ENCODE assay signal across 17 cellular contexts in genomic region chr2:105087273-105087672, GRCh38. TPM values are rescaled to one million over a fixed set of nuclear protein-coding genes. Genes with fewer than 3 reads are reported as not detected.
DNase-seq lines count a peak whose midpoint lies in the region; ATAC-seq lines count a peak whose summit lies in the region.
"Had no signal": no experiment of that assay in that cellular context is flagged by ENCODE, and none has a peak within 500 bp of the region (broad histone marks: within the 10 kb centered on the region; RNA-seq: fewer than 3 reads in every experiment).

No MANE protein-coding gene starts in this region.

- H3K4me3 Mint-ChIP-seq in activated CD8-positive, alpha-beta memory T cell treated with anti-CD3 and anti-CD28 coated beads, Interleukin-2, amount 10 ng/mL, durations not matched to agents 7 days and 5 days = peak overlapping the region; percentile 9
- H3K4me3 Mint-ChIP-seq in immature natural killer cell = peak overlapping the region in 1 of 5 donors; percentile 2
- H3K4me3 Mint-ChIP-seq: activated naive CD8-positive, alpha-beta T cell; naive thymus-derived CD8-positive, alpha-beta T cell; T-helper 2 cell treated with Interferon-gamma antibody and Interleukin-4, amounts not matched to agents 5 μg/mL and 100 μg/mL, for 36 hours had no signal

- no peaks in the 10 kb centered on the region for H3K27me3 Mint-ChIP-seq in activated CD8-positive, alpha-beta memory T cell treated with anti-CD3 and anti-CD28 coated beads, Interleukin-2, amount 10 ng/mL, durations not matched to agents 7 days and 5 days
- no peaks in the 10 kb centered on the region for H3K27me3 Mint-ChIP-seq in immature natural killer cell (ENCODE audit: low read depth in 3 of 3)
- H3K27me3 Mint-ChIP-seq: activated naive CD8-positive, alpha-beta T cell; naive thymus-derived CD8-positive, alpha-beta T cell had no signal

- peaks cover 12% of the 10 kb centered on the region for H3K4me1 Mint-ChIP-seq in activated CD8-positive, alpha-beta memory T cell treated with anti-CD3 and anti-CD28 coated beads, Interleukin-2, amount 10 ng/mL, durations not matched to agents 7 days and 5 days
- H3K4me1 Mint-ChIP-seq in immature natural killer cell = peaks cover 14 to 16% of the 10 kb centered on the region in 2 donors

- no peak overlapping the region for H3K27ac Mint-ChIP-seq in activated CD8-positive, alpha-beta memory T cell treated with anti-CD3 and anti-CD28 coated beads, Interleukin-2, amount 10 ng/mL, durations not matched to agents 7 days and 5 days
- H3K27ac Mint-ChIP-seq in immature natural killer cell = peak overlapping the region; percentile 3 to 81 (median 43)
- H3K27ac Mint-ChIP-seq: activated naive CD8-positive, alpha-beta T cell; T-helper 2 cell treated with Interferon-gamma antibody and Interleukin-4, amounts not matched to agents 5 μg/mL and 100 μg/mL, for 36 hours had no signal

- H3K9me3 Mint-ChIP-seq in activated CD8-positive, alpha-beta memory T cell treated with anti-CD3 and anti-CD28 coated beads, Interleukin-2, amount 10 ng/mL, durations not matched to agents 7 days and 5 days (ENCODE audit: low read depth) = no peaks in the 10 kb centered on the region
- no peaks in the 10 kb centered on the region for H3K9me3 Mint-ChIP-seq in immature natural killer cell
- H3K9me3 Mint-ChIP-seq: activated T-cell treated with anti-CD3 and anti-CD28 coated beads, Interleukin-2, amount 50 U/mL, for 72 hours; naive thymus-derived CD8-positive, alpha-beta T cell; T-helper 2 cell treated with Interferon-gamma antibody and Interleukin-4, amounts not matched to agents 5 μg/mL and 100 μg/mL, for 36 hours had no signal

- peak; percentile 82 for ATAC-seq in activated CD8-positive, alpha-beta memory T cell treated with anti-CD3 and anti-CD28 coated beads, Interleukin-2, amount 10 ng/mL, durations not matched to agents 7 days and 5 days
- ATAC-seq in HG02610 (IDR thresholded peaks at IDR 0.05; ENCODE audit: unreplicated experiment) = peak; percentile 84
- peak; percentile 75 for ATAC-seq in HG03565 (IDR thresholded peaks at IDR 0.05; ENCODE audit: unreplicated experiment)
- no peak for ATAC-seq in GM19455 (IDR thresholded peaks at IDR 0.05; ENCODE audit: unreplicated experiment)
- ATAC-seq: naive thymus-derived CD8-positive, alpha-beta T cell had no signal

- no peak for DNase-seq in activated CD8-positive, alpha-beta memory T cell treated with anti-CD3 and anti-CD28 coated beads, Interleukin-2, amount 10 ng/mL, durations not matched to agents 7 days and 5 days
- no peak for DNase-seq in activated CD8-positive, alpha-beta memory T cell treated with anti-CD3 and anti-CD28 coated beads, Interleukin-2, amount 50 U/mL, for 4 hours
- DNase-seq in immature natural killer cell (peak in 1 of 3 donors; percentile 17), T1000 (lab: John Stamatoyannopoulos, UW) (no peak), NOMO-1 treated with dmso at 0.1 percent for 144 hours (lab: John Stamatoyannopoulos, UW; ENCODE audit: unreplicated experiment) (no peak)
- DNase-seq: activated T-cell treated with anti-CD3 and anti-CD28 coated beads, Interleukin-2, amount 50 U/mL, for 72 hours; mesendoderm; naive thymus-derived CD8-positive, alpha-beta T cell; NCI-H1092 treated with DMSO at 0.1 percent for 48 hours; NCI-H2081; NCI-H446 treated with DMSO at 0.1 percent for 48 hours; SK-N-SH had no signal

- H3K36me3 Mint-ChIP-seq in activated CD8-positive, alpha-beta memory T cell treated with anti-CD3 and anti-CD28 coated beads, Interleukin-2, amount 10 ng/mL, durations not matched to agents 7 days and 5 days = peaks cover 3% of the 10 kb centered on the region
- H3K36me3 Mint-ChIP-seq in immature natural killer cell = peaks cover 5 to 17% (median 9%) of the 10 kb centered on the region in 3 donors

- CTCF ChIA-PET in activated CD8-positive, alpha-beta memory T cell treated with anti-CD3 and anti-CD28 coated beads, Interleukin-2, amount 10 ng/mL, durations not matched to agents 7 days and 5 days (lab: Charles Lee) = no interaction called here

RNA-seq across cellular contexts. Expression of gene MRPS9, which starts 49.4 kb away (rescaled TPM):
- 10 to 100 TPM; 24.5 to 30.8 TPM for total RNA-seq in activated CD8-positive, alpha-beta memory T cell treated with anti-CD3 and anti-CD28 coated beads, Interleukin-2, amount 10 ng/mL, durations not matched to agents 7 days and 5 days
- 10 to 100 TPM; 17.1 to 32.0 (median 20.2) TPM for polyA plus RNA-seq in immature natural killer cell
